ENCODE assay signal across 11 cellular contexts in genomic region chr19:7224205-7224833, GRCh38.
A peak's percentile ranks its signal among the peaks of the same experiment; 100 is the strongest.
DNase-seq lines count a peak whose midpoint lies in the region; ATAC-seq and TF ChIP-seq lines count a peak whose summit lies in the region.
"Had no signal": no experiment of that assay in that cellular context is flagged by ENCODE, and none has a peak within 500 bp of the region (broad histone marks: within the 10 kb centered on the region; RNA-seq: fewer than 3 reads in every experiment).

No MANE protein-coding gene starts in this region.

- no peak for TF ChIP-seq CTCF in thoracic aorta (IDR thresholded peaks at IDR 0.05)

- H3K9me3 ChIP-seq in thoracic aorta: no peaks in the 10 kb centered on the region

- no peaks in the 10 kb centered on the region for H3K36me3 ChIP-seq in thoracic aorta
- H3K36me3 ChIP-seq: SJSA1 had no signal

- DNase-seq in NCI-H2196 (lab: John Stamatoyannopoulos, UW; ENCODE audit: unreplicated experiment) (peak; percentile 42), middle frontal gyrus (ENCODE audit: extremely low spot score, low spot score) (peak; percentile 32), thoracic aorta (ENCODE audit: low spot score) (no peak), HPDE6-E6E7 (ENCODE audit: extremely low spot score) (no peak), NOMO-1 (lab: John Stamatoyannopoulos, UW; ENCODE audit: unreplicated experiment in 2 of 2) (no peak)
- DNase-seq in activated CD4-positive, alpha-beta T cell treated with anti-CD3 and anti-CD28 coated beads, Interleukin-2, amount 50 U/mL, for 4 hours: no peak
- no peak for DNase-seq in activated effector memory CD4-positive, alpha-beta T cell treated with Interleukin-2 at 50 U/mL for 16 hours
- DNase-seq: activated CD8-positive, alpha-beta memory T cell treated with anti-CD3 and anti-CD28 coated beads, Interleukin-2, amount 10 ng/mL, durations not matched to agents 7 days and 5 days; GF-D8 had no signal

- H3K4me3 ChIP-seq in thoracic aorta: peak overlapping the region; percentile 55
- H3K4me3 ChIP-seq: SJSA1 had no signal

- peak overlapping the region in 1 of 2 donors; percentile 57 for H3K27ac ChIP-seq in thoracic aorta
- H3K27ac ChIP-seq: SJSA1 had no signal

- ATAC-seq in esophagus mucosa (peak; percentile 41), thoracic aorta (ENCODE audit: insufficient number of reproducible peaks, low FRiP score, low read depth) (no peak)
- ATAC-seq: activated CD8-positive, alpha-beta memory T cell treated with anti-CD3 and anti-CD28 coated beads, Interleukin-2, amount 10 ng/mL, durations not matched to agents 7 days and 5 days had no signal

- H3K27me3 ChIP-seq in thoracic aorta (replicated peaks; ENCODE audit: insufficient read depth): no peaks in the 10 kb centered on the region
- H3K27me3 ChIP-seq: SJSA1 had no signal

- peaks cover 7 to 25% of the 10 kb centered on the region in 2 donors for H3K4me1 ChIP-seq in thoracic aorta (ENCODE audit: control insufficient read depth in 1 of 2, low read depth in 2 of 2)
- H3K4me1 ChIP-seq: SJSA1 had no signal

Comparison
In these comparisons a context has a peak if more than half of its experiments do, and no peak if none do; other contexts are left out.
1. DNase-seq: peak in NCI-H2196 (single experiment) and middle frontal gyrus (single experiment); none in thoracic aorta (single experiment), activated CD4-positive, alpha-beta T cell treated with anti-CD3 and anti-CD28 coated beads, Interleukin-2, amount 50 U/mL, for 4 hours (0 of 2), HPDE6-E6E7 (single experiment), NOMO-1 (0 of 2) and activated effector memory CD4-positive, alpha-beta T cell treated with Interleukin-2 at 50 U/mL for 16 hours (single experiment).